ENCODE assay signal across 1 cellular context in the genomic region with DNA sequence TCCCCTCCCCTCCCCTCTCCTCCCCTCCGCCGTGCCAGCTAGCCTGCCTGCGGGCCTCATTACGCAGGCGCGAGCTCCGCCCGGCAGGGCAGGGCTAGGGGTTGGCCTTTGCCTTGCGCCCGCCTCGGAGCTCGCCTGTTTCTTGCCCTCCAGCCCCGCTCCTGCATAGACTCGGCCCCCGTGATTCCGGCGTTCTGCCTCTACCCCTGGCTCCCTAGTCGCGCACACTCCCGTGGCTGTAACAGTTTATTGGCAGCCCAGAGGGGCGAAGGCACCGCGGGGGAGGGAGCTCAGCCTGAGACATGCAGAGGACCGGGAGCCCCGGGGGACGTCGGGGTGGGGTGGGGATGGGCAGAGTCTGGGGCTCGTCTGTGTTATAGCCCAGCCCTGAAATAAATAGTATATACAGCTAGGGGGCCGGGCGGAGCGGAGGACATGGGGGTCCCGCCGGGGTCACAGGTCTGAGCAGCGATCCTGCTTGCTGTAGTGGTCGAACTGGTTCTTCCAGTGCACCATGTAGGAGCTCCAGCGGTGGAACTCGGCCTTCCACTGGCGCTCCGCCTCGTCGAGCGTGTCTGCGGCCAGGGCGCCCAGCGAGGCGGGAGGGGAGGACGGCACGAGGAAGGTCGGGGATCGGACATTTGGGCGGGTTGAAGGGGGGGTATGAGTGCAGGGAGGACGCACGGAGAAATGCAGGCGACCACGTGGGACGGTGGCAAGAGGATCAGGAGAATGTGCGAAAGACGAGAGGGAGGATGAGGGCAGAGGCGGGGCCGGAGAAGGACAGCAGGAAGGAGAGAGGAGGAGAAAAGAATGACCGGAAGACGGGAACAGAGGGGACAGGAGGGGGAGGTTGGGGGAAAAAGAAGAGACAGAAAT.
TF ChIP-seq lines count a peak whose summit lies in the region.

No MANE protein-coding gene starts in this region.

TF ChIP-seq in WTC11, 78 proteins besides CTCF, POLR2A, EP300 and RAD21 (continued from another document and continues in another):
- peak; percentile 66; the same call in 1 of the 2 replicates for TF ChIP-seq IRF1 (CRISPR knock-in tag; IDR thresholded peaks at IDR 0.05)
- TF ChIP-seq, protein P1, sequence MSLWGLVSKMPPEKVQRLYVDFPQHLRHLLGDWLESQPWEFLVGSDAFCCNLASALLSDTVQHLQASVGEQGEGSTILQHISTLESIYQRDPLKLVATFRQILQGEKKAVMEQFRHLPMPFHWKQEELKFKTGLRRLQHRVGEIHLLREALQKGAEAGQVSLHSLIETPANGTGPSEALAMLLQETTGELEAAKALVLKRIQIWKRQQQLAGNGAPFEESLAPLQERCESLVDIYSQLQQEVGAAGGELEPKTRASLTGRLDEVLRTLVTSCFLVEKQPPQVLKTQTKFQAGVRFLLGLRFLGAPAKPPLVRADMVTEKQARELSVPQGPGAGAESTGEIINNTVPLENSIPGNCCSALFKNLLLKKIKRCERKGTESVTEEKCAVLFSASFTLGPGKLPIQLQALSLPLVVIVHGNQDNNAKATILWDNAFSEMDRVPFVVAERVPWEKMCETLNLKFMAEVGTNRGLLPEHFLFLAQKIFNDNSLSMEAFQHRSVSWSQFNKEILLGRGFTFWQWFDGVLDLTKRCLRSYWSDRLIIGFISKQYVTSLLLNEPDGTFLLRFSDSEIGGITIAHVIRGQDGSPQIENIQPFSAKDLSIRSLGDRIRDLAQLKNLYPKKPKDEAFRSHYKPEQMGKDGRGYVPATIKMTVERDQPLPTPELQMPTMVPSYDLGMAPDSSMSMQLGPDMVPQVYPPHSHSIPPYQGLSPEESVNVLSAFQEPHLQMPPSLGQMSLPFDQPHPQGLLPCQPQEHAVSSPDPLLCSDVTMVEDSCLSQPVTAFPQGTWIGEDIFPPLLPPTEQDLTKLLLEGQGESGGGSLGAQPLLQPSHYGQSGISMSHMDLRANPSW (CRISPR knock-in tag; conservative IDR thresholded peaks at IDR 0.05; ENCODE audit: low read depth) = no peak
- no peak for TF ChIP-seq MXD4 (CRISPR knock-in tag; IDR thresholded peaks at IDR 0.05; ENCODE audit: borderline replicate concordance)
- no peak for TF ChIP-seq ZNF317 (CRISPR knock-in tag; IDR thresholded peaks at IDR 0.05; ENCODE audit: borderline replicate concordance, low read depth)
- TF ChIP-seq MLX (CRISPR knock-in tag; IDR thresholded peaks at IDR 0.05) = 0 out of 2 replicates have a peak, but pooled peaks have one; percentile 18
- no peak for TF ChIP-seq ATF3 (CRISPR knock-in tag; conservative IDR thresholded peaks at IDR 0.05)
- TF ChIP-seq FOXJ3 (CRISPR knock-in tag; IDR thresholded peaks at IDR 0.05; ENCODE audit: borderline replicate concordance) = no peak
- no peak for TF ChIP-seq ZNF416 (CRISPR knock-in tag; IDR thresholded peaks at IDR 0.05)
- TF ChIP-seq E2F4 (CRISPR knock-in tag; IDR thresholded peaks at IDR 0.05; ENCODE audit: borderline replicate concordance, low read depth) = peak; percentile 5; the same call in 1 of the 2 replicates
- no peak for TF ChIP-seq JUN (CRISPR knock-in tag; IDR thresholded peaks at IDR 0.05)
- no peak for TF ChIP-seq JAZF1 (CRISPR knock-in tag; IDR thresholded peaks at IDR 0.05)
- TF ChIP-seq KAT7 (CRISPR knock-in tag; IDR thresholded peaks at IDR 0.05; ENCODE audit: borderline replicate concordance) = no peak
- no peak for TF ChIP-seq RORB (CRISPR knock-in tag; IDR thresholded peaks at IDR 0.05)
- no peak for TF ChIP-seq SMAD4 (CRISPR knock-in tag; IDR thresholded peaks at IDR 0.05)
- no peak; the same call in 1 of the 2 replicates for TF ChIP-seq GABPB1 (CRISPR knock-in tag; IDR thresholded peaks at IDR 0.05)
- TF ChIP-seq OVOL2 (CRISPR knock-in tag; IDR thresholded peaks at IDR 0.05; ENCODE audit: borderline replicate concordance) = no peak
- no peak for TF ChIP-seq ZNF219 (CRISPR knock-in tag; IDR thresholded peaks at IDR 0.05; ENCODE audit: borderline replicate concordance)
- TF ChIP-seq, protein P2, sequence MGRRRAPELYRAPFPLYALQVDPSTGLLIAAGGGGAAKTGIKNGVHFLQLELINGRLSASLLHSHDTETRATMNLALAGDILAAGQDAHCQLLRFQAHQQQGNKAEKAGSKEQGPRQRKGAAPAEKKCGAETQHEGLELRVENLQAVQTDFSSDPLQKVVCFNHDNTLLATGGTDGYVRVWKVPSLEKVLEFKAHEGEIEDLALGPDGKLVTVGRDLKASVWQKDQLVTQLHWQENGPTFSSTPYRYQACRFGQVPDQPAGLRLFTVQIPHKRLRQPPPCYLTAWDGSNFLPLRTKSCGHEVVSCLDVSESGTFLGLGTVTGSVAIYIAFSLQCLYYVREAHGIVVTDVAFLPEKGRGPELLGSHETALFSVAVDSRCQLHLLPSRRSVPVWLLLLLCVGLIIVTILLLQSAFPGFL (CRISPR knock-in tag; IDR thresholded peaks at IDR 0.05; ENCODE audit: borderline replicate concordance) = no peak
- TF ChIP-seq GRHL2 (CRISPR knock-in tag; IDR thresholded peaks at IDR 0.05; ENCODE audit: insufficient replicate concordance, severe bottlenecking) = no peak
- 0 out of 2 replicates have a peak, but pooled peaks have one; percentile 38 for TF ChIP-seq ZBTB21 (CRISPR knock-in tag; IDR thresholded peaks at IDR 0.05; ENCODE audit: borderline replicate concordance)
- TF ChIP-seq NR2C2 (CRISPR knock-in tag; IDR thresholded peaks at IDR 0.05) = no peak
- no peak for TF ChIP-seq CDX4 (CRISPR knock-in tag; IDR thresholded peaks at IDR 0.05; ENCODE audit: borderline replicate concordance)
- no peak for TF ChIP-seq ZNF425 (CRISPR knock-in tag; conservative IDR thresholded peaks at IDR 0.05)
- TF ChIP-seq ETV6 (CRISPR knock-in tag; IDR thresholded peaks at IDR 0.05) = peak; percentile 60; the same call in 1 of the 2 replicates
- TF ChIP-seq NFYB (CRISPR knock-in tag; conservative IDR thresholded peaks at IDR 0.05; ENCODE audit: low read depth) = 0 out of 2 replicates have a peak, but pooled peaks have one; percentile 8
- peak; percentile 50; the same call in 1 of the 2 replicates for TF ChIP-seq MYBL2 (CRISPR knock-in tag; IDR thresholded peaks at IDR 0.05)
- no peak for TF ChIP-seq ATF2 (CRISPR knock-in tag; IDR thresholded peaks at IDR 0.05; ENCODE audit: borderline replicate concordance, low read depth)
- TF ChIP-seq, protein P3, sequence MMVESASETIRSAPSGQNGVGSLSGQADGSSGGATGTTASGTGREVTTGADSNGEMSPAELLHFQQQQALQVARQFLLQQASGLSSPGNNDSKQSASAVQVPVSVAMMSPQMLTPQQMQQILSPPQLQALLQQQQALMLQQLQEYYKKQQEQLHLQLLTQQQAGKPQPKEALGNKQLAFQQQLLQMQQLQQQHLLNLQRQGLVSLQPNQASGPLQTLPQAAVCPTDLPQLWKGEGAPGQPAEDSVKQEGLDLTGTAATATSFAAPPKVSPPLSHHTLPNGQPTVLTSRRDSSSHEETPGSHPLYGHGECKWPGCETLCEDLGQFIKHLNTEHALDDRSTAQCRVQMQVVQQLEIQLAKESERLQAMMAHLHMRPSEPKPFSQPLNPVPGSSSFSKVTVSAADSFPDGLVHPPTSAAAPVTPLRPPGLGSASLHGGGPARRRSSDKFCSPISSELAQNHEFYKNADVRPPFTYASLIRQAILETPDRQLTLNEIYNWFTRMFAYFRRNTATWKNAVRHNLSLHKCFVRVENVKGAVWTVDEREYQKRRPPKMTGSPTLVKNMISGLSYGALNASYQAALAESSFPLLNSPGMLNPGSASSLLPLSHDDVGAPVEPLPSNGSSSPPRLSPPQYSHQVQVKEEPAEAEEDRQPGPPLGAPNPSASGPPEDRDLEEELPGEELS (CRISPR knock-in tag; IDR thresholded peaks at IDR 0.05) = peak; percentile 90
- TF ChIP-seq GTF2I (CRISPR knock-in tag; conservative IDR thresholded peaks at IDR 0.05) = no peak
- TF ChIP-seq, protein P4, sequence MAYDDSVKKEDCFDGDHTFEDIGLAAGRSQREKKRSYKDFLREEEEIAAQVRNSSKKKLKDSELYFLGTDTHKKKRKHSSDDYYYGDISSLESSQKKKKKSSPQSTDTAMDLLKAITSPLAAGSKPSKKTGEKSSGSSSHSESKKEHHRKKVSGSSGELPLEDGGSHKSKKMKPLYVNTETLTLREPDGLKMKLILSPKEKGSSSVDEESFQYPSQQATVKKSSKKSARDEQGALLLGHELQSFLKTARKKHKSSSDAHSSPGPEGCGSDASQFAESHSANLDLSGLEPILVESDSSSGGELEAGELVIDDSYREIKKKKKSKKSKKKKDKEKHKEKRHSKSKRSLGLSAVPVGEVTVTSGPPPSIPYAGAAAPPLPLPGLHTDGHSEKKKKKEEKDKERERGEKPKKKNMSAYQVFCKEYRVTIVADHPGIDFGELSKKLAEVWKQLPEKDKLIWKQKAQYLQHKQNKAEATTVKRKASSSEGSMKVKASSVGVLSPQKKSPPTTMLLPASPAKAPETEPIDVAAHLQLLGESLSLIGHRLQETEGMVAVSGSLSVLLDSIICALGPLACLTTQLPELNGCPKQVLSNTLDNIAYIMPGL (CRISPR knock-in tag; IDR thresholded peaks at IDR 0.05) = peak; percentile 54; the same call in 1 of the 2 replicates
- TF ChIP-seq TP53 (CRISPR knock-in tag; IDR thresholded peaks at IDR 0.05) = peak; percentile 23; the same call in 1 of the 2 replicates
- peak; percentile 71; the same call in 1 of the 2 replicates for TF ChIP-seq ZMAT4 (CRISPR knock-in tag; IDR thresholded peaks at IDR 0.05)
- peak; percentile 81; the same call in 1 of the 2 replicates for TF ChIP-seq ZNF263 (CRISPR knock-in tag; IDR thresholded peaks at IDR 0.05; ENCODE audit: low read depth)
- no peak for TF ChIP-seq ELF4 (CRISPR knock-in tag; IDR thresholded peaks at IDR 0.05; ENCODE audit: low read depth)
- TF ChIP-seq RELA (CRISPR knock-in tag; IDR thresholded peaks at IDR 0.05; ENCODE audit: borderline replicate concordance) = no peak
- TF ChIP-seq CREB1 (CRISPR knock-in tag; IDR thresholded peaks at IDR 0.05) = peak; percentile 81; the same call in 1 of the 2 replicates
- TF ChIP-seq, protein P5, sequence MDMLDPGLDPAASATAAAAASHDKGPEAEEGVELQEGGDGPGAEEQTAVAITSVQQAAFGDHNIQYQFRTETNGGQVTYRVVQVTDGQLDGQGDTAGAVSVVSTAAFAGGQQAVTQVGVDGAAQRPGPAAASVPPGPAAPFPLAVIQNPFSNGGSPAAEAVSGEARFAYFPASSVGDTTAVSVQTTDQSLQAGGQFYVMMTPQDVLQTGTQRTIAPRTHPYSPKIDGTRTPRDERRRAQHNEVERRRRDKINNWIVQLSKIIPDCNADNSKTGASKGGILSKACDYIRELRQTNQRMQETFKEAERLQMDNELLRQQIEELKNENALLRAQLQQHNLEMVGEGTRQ (CRISPR knock-in tag; IDR thresholded peaks at IDR 0.05) = peak; percentile 79
- TF ChIP-seq NR3C1 (CRISPR knock-in tag; conservative IDR thresholded peaks at IDR 0.05; ENCODE audit: low read depth) = 0 out of 2 replicates have a peak, but pooled peaks have one; percentile 67
